In the genomic region with DNA sequence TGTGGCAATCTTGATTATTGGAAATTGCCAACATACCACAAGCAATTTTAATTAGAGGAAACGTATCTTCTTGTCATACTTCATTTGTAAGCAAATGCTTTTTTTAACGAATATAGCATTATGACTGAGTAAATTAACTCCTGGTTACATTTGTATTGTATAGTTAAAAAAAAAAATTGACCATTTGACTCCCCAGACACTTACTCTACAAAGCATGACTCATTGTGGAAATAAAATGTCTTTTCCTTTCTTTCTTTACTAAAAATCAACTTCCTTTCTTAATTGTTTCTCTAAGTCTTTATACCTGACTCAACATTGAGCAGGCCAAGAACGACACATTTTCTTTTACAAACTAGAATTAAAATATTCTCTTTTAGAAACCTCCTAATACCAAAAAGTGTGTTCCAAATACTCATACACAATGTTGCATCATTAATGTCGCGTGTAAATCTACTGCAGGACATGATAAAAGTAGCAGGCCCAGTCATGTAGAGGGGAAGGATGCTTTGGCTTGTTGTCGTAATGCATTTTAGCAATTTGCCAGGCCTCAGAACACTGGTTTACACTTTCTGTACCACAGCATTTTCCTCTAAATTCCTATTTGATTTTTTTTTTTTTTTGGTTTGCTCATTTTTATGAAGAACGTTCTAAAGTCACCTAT, we compare ENCODE assay signal across 1 cellular context.
TF ChIP-seq lines count a peak whose summit lies in the region.

No MANE protein-coding gene starts in this region.

TF ChIP-seq in GM23338, 12 proteins besides CTCF, POLR2A, EP300 and RAD21 (continued from another document):
- TF ChIP-seq ZNF462 (CRISPR knock-in tag; IDR thresholded peaks at IDR 0.05): no peak
- no peak for TF ChIP-seq POLR2AphosphoS5 (IDR thresholded peaks at IDR 0.05; ENCODE audit: low read depth)
